In the genomic region with DNA sequence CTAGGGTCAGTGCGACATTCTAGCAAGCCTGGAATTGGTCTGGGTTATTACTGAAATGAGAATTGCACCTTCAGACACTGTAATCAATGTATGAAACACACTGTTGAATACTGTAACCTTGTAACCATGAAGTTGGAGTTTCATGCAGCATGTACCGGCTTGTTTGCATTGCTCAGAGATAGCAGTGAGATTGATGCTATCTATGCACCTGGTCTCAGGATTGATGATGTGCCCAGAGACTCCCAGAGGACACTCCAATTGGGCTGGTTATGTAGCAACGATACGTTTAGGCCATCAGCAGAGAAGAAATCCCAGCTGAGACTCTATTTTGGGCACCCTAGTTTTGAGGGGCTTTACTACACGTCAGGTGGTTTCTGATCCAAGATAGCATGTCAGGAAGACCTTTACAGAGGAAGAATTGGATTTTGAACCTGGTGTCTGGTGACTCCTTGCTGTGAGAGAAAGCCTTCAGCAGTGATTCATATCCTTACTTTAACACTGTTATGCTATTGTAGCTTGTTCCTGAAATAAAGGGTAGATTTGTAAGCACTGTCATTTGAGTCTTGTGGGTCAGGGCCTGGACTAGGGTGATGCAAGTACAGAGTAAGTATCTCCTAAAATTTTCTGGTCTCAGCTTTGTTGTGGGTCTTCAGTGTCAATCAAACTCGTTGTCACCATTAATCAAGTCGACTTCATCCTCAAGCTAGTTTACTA, we compare ENCODE assay signal across 3 cellular contexts.
TF ChIP-seq lines count a peak whose summit lies in the region.

No MANE protein-coding gene starts in this region.

TF ChIP-seq in SK-N-SH, 30 proteins besides CTCF, POLR2A, EP300 and RAD21:
- no peak for TF ChIP-seq YY1 (IDR thresholded peaks at IDR 0.05; ENCODE audit: low read depth)
- TF ChIP-seq TAF1 (IDR thresholded peaks at IDR 0.05; ENCODE audit: borderline replicate concordance, low read depth, low read length): no peak
- TF ChIP-seq MXI1 (IDR thresholded peaks at IDR 0.05; ENCODE audit: low read depth, low read length): no peak
- TF ChIP-seq RFX5 (IDR thresholded peaks at IDR 0.05; ENCODE audit: low read length): no peak
- TF ChIP-seq GABPA (IDR thresholded peaks at IDR 0.05; ENCODE audit: low read depth): no peak
- no peak for TF ChIP-seq ELF1 (IDR thresholded peaks at IDR 0.05)
- TF ChIP-seq MEF2A (IDR thresholded peaks at IDR 0.05; ENCODE audit: borderline replicate concordance, low read depth): no peak
- TF ChIP-seq, protein P1, sequence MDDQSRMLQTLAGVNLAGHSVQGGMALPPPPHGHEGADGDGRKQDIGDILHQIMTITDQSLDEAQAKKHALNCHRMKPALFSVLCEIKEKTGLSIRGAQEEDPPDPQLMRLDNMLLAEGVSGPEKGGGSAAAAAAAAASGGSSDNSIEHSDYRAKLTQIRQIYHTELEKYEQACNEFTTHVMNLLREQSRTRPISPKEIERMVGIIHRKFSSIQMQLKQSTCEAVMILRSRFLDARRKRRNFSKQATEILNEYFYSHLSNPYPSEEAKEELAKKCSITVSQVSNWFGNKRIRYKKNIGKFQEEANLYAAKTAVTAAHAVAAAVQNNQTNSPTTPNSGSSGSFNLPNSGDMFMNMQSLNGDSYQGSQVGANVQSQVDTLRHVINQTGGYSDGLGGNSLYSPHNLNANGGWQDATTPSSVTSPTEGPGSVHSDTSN (IDR thresholded peaks at IDR 0.05): 0 out of 2 replicates have a peak, but pooled peaks have one; percentile 12
- TF ChIP-seq, protein P2, sequence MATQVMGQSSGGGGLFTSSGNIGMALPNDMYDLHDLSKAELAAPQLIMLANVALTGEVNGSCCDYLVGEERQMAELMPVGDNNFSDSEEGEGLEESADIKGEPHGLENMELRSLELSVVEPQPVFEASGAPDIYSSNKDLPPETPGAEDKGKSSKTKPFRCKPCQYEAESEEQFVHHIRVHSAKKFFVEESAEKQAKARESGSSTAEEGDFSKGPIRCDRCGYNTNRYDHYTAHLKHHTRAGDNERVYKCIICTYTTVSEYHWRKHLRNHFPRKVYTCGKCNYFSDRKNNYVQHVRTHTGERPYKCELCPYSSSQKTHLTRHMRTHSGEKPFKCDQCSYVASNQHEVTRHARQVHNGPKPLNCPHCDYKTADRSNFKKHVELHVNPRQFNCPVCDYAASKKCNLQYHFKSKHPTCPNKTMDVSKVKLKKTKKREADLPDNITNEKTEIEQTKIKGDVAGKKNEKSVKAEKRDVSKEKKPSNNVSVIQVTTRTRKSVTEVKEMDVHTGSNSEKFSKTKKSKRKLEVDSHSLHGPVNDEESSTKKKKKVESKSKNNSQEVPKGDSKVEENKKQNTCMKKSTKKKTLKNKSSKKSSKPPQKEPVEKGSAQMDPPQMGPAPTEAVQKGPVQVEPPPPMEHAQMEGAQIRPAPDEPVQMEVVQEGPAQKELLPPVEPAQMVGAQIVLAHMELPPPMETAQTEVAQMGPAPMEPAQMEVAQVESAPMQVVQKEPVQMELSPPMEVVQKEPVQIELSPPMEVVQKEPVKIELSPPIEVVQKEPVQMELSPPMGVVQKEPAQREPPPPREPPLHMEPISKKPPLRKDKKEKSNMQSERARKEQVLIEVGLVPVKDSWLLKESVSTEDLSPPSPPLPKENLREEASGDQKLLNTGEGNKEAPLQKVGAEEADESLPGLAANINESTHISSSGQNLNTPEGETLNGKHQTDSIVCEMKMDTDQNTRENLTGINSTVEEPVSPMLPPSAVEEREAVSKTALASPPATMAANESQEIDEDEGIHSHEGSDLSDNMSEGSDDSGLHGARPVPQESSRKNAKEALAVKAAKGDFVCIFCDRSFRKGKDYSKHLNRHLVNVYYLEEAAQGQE (IDR thresholded peaks at IDR 0.05; ENCODE audit: low read depth, low read length): no peak
- no peak for TF ChIP-seq TEAD4 (IDR thresholded peaks at IDR 0.05; ENCODE audit: borderline replicate concordance, insufficient read depth)
- TF ChIP-seq TCF12 (IDR thresholded peaks at IDR 0.05): no peak
- no peak for TF ChIP-seq RXRA (IDR thresholded peaks at IDR 0.05; ENCODE audit: borderline replicate concordance, low read depth)
- TF ChIP-seq, protein P3, sequence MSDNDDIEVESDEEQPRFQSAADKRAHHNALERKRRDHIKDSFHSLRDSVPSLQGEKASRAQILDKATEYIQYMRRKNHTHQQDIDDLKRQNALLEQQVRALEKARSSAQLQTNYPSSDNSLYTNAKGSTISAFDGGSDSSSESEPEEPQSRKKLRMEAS (IDR thresholded peaks at IDR 0.05; ENCODE audit: low read depth): no peak
- peak; percentile 66 for TF ChIP-seq GATA2 (CRISPR knock-in tag; IDR thresholded peaks at IDR 0.05)
- 0 out of 2 replicates have a peak, but pooled peaks have one; percentile 16 for TF ChIP-seq FOXJ3 (CRISPR knock-in tag; IDR thresholded peaks at IDR 0.05)

TF ChIP-seq in SK-N-SH treated with all-trans-retinoic acid at 6 μM for 48 hours, 23 proteins besides CTCF, POLR2A, EP300 and RAD21:
- TF ChIP-seq TCF4 (CRISPR knock-in tag; IDR thresholded peaks at IDR 0.05; ENCODE audit: borderline replicate concordance) (no peak), BACH2 (CRISPR knock-in tag; IDR thresholded peaks at IDR 0.05; ENCODE audit: borderline replicate concordance) (no peak), PPARA (CRISPR knock-in tag; IDR thresholded peaks at IDR 0.05; ENCODE audit: borderline replicate concordance) (no peak), SNAI2 (CRISPR knock-in tag; IDR thresholded peaks at IDR 0.05) (no peak), CSDC2 (CRISPR knock-in tag; IDR thresholded peaks at IDR 0.05) (no peak), GLIS3 (CRISPR knock-in tag; IDR thresholded peaks at IDR 0.05) (no peak)

TF ChIP-seq in endothelial cell of umbilical vein, 7 proteins besides CTCF, POLR2A, EP300 and RAD21:
- TF ChIP-seq FOS (IDR thresholded peaks at IDR 0.05; ENCODE audit: borderline replicate concordance, insufficient read depth, low read length) (no peak), EZH2 (IDR thresholded peaks at IDR 0.05; ENCODE audit: borderline replicate concordance, low read depth, low read length, severe bottlenecking) (no peak), GATA2 (IDR thresholded peaks at IDR 0.05; ENCODE audit: insufficient read depth, insufficient read length, low read depth, low read length) (no peak), MYC (IDR thresholded peaks at IDR 0.05; ENCODE audit: low read depth, low read length) (no peak), POLR2AphosphoS5 (IDR thresholded peaks at IDR 0.05; ENCODE audit: insufficient read depth, low read depth, low read length) (no peak), JUN (IDR thresholded peaks at IDR 0.05; ENCODE audit: borderline replicate concordance, insufficient read depth, insufficient read length, low read depth) (no peak)
- TF ChIP-seq, protein P3 (IDR thresholded peaks at IDR 0.05; ENCODE audit: insufficient read depth, insufficient read length): no peak
